1 cellular context compared by ENCODE assay signal in genomic region chr17:61384384-61385090, GRCh38.
A peak's percentile ranks its signal among the peaks of the same experiment; 100 is the strongest.
TF ChIP-seq lines count a peak whose summit lies in the region.

No MANE protein-coding gene starts in this region.

TF ChIP-seq in HEK293, 187 proteins besides CTCF, POLR2A, EP300 and RAD21 (continued from another document):
- TF ChIP-seq, protein P1, sequence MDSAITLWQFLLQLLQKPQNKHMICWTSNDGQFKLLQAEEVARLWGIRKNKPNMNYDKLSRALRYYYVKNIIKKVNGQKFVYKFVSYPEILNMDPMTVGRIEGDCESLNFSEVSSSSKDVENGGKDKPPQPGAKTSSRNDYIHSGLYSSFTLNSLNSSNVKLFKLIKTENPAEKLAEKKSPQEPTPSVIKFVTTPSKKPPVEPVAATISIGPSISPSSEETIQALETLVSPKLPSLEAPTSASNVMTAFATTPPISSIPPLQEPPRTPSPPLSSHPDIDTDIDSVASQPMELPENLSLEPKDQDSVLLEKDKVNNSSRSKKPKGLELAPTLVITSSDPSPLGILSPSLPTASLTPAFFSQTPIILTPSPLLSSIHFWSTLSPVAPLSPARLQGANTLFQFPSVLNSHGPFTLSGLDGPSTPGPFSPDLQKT (IDR thresholded peaks at IDR 0.05; ENCODE audit: borderline replicate concordance, low read depth, low read length) = no peak
- TF ChIP-seq OVOL3 (tag by site-specific recombination; IDR thresholded peaks at IDR 0.05) (no peak), ZFHX2 (tag by site-specific recombination; conservative IDR thresholded peaks at IDR 0.05) (peak; percentile 63), ZNF658 (tag by site-specific recombination; IDR thresholded peaks at IDR 0.05) (no peak), ZNF18 (tag by site-specific recombination; IDR thresholded peaks at IDR 0.05) (no peak), EGR2 (tag by site-specific recombination; IDR thresholded peaks at IDR 0.05; ENCODE audit: low read depth) (0 out of 2 replicates have a peak, but pooled peaks have one; percentile 22)
